Comparison of ENCODE assay signal across 8 cellular contexts in the genomic region with DNA sequence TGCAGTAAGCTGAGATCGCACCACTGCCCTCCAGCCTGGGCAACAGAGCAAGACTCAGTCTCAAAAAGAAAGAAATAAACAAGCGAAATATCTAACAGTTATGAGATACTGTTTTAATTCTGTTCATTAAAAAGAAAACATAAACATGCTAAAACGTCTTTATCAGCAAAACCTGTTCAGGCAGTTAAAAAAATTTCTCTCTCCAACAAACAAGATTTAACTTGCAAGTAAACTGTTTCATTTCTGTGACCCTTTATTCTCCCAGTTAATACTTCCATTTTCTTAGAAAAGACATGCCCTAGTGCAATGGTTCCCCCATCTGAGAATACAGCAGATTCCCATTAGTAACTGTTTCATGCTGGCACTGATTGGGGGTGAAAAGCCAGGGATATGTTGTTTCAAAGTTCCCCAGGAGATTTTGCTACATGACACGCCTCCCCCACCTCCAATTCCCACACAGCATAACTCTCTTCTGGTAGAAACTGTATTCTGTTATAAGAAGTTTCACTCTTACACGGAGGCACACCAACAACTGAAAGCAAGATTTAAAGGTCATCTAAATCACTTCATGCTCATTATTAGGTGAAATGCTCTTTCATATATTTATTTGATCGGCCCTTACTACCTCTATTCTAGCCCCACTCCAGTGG. TPM values are rescaled to one million over a fixed set of nuclear protein-coding genes. Genes with fewer than 3 reads are reported as not detected.
A peak's percentile ranks its signal among the peaks of the same experiment; 100 is the strongest.
DNase-seq lines count a peak whose midpoint lies in the region; ATAC-seq, FAIRE-seq and TF ChIP-seq lines count a peak whose summit lies in the region.

No MANE protein-coding gene starts in this region.

- H3K27ac ChIP-seq in BLaER1 treated with 17β-estradiol and CSF1 and Interleukin-3, amounts not matched to agents 10 nM and 100 nM = peak overlapping the region; percentile 8 to 49 (median 40); a peak in 16 of 22 replicates

- H3K36me3 ChIP-seq in BLaER1 treated with 17β-estradiol and CSF1 and Interleukin-3, amounts not matched to agents 10 nM and 100 nM = peaks cover 21 to 96% (median 81%) of the 10 kb centered on the region in 11 experiments

- no peak for FAIRE-seq in D721Med (lab: Jason Lieb, UNC)

- peaks cover 94 to 100% (median 100%) of the 10 kb centered on the region in 11 experiments for H4K20me1 ChIP-seq in BLaER1 treated with 17β-estradiol and CSF1 and Interleukin-3, amounts not matched to agents 10 nM and 100 nM

- peak overlapping the region in 5 of 11 experiments; percentile 1 to 65 (median 12); a peak in 9 of 22 replicates for H3K9ac ChIP-seq in BLaER1 treated with 17β-estradiol and CSF1 and Interleukin-3, amounts not matched to agents 10 nM and 100 nM

- H3K9me3 ChIP-seq in BLaER1 treated with 17β-estradiol and CSF1 and Interleukin-3, amounts not matched to agents 10 nM and 100 nM (replicated peaks in 1 of 11) = no peaks in the 10 kb centered on the region; a peak in 1 of 22 replicates

- H3K4me2 ChIP-seq in BLaER1 treated with 17β-estradiol and CSF1 and Interleukin-3, amounts not matched to agents 10 nM and 100 nM = peak overlapping the region; percentile 44 to 93 (median 69)

- H3K4me1 ChIP-seq in BLaER1 treated with 17β-estradiol and CSF1 and Interleukin-3, amounts not matched to agents 10 nM and 100 nM = peaks cover 68 to 97% (median 86%) of the 10 kb centered on the region in 10 experiments

- H3K27me3 ChIP-seq in BLaER1 treated with 17β-estradiol and CSF1 and Interleukin-3, amounts not matched to agents 10 nM and 100 nM = no peaks in the 10 kb centered on the region

- no peak for DNase-seq in NCI-H2107 treated with DMSO at 0.1 percent for 48 hours (lab: John Stamatoyannopoulos, UW; ENCODE audit: unreplicated experiment)
- DNase-seq in stimulated activated CD4-positive, alpha-beta T cell treated with anti-CD3 and anti-CD28 coated beads, Interleukin-12 subunit alpha, Interleukin-12 subunit beta, amount 100 ng/mL, for 4 hours = no peak
- DNase-seq in D721Med (ENCODE audit: insufficient read length, low spot score) = no peak
- DNase-seq in iPS-NIHi7 (ENCODE audit: extremely low spot score) = no peak

- ATAC-seq in GM19455 (IDR thresholded peaks at IDR 0.05; ENCODE audit: unreplicated experiment) (peak; percentile 72), HG03457 (IDR thresholded peaks at IDR 0.05; ENCODE audit: unreplicated experiment) (peak; percentile 49), esophagus mucosa (peak; percentile 3)

- peak overlapping the region in 2 of 10 experiments; percentile 10 to 15; a peak in 1 of 20 replicates for H3K4me3 ChIP-seq in BLaER1 treated with 17β-estradiol and CSF1 and Interleukin-3, amounts not matched to agents 10 nM and 100 nM

- no peak for TF ChIP-seq CTCF in D721Med (IDR thresholded peaks at IDR 0.05; ENCODE audit: insufficient read depth, missing control alignments)

RNA-seq across cellular contexts. Expression of a gene that starts 24.4 kb away (rescaled TPM):
- 68.9 TPM for total RNA-seq in esophagus mucosa

Comparison
In these comparisons a context has a peak if more than half of its experiments do, and no peak if none do; other contexts are left out.
1. ATAC-seq: peak in every context shown above with its lines; median percentile 72 in GM19455; 49 in HG03457; 3 in esophagus mucosa.